10 cellular contexts compared by ENCODE assay signal in the genomic region with DNA sequence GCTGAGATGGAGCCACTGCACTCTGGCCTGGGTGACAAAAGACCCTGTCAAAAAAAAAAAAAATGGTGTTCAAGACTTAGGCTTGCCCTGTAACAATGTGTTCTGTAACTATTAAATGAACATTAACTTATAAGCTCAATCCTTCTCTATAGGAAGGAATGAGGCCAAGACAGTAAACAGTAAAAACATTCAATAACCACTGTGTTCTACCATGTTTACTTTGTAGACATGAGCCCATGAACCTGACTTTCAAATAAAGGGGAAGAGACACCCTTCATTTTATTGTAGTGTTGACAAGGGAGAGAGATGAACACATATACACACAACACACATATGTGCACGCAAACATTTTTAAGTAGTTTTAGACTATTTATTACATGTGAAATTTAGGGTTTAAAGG.
"Had no signal": no experiment of that assay in that cellular context is flagged by ENCODE, and none has a peak within 500 bp of the region (broad histone marks: within the 10 kb centered on the region; RNA-seq: fewer than 3 reads in every experiment).

No MANE protein-coding gene starts in this region.

- H3K9me3 ChIP-seq: HAP-1 had no signal

- H3K9ac ChIP-seq: GM23248 had no signal

- H3K9me3 Mint-ChIP-seq: HFFc6 had no signal

- H2AFZ ChIP-seq: GM23248 had no signal

- ATAC-seq: HCT116, K562 had no signal

- H3K4me3 ChIP-seq: GM23248, HAP-1, K562 had no signal

- H3K27ac ChIP-seq: GM23248, HL-60 had no signal

- DNase-seq: GM23248, GOT3, H7, HFFc6, IMR-90, KG1 had no signal

- FAIRE-seq: K562 had no signal

- H3K4me3 Mint-ChIP-seq: HFFc6 had no signal

- H3K36me3 ChIP-seq: HAP-1 had no signal

- H3K27ac Mint-ChIP-seq: HFFc6 had no signal

- H3K4me1 ChIP-seq: HAP-1 had no signal
